ENCODE assay signal across 24 cellular contexts in genomic region chr11:107172996-107173395, GRCh38.
DNase-seq lines count a peak whose midpoint lies in the region; ATAC-seq, FAIRE-seq and TF ChIP-seq lines count a peak whose summit lies in the region.
"Had no signal": no experiment of that assay in that cellular context is flagged by ENCODE, and none has a peak within 500 bp of the region (broad histone marks: within the 10 kb centered on the region; RNA-seq: fewer than 3 reads in every experiment).

No MANE protein-coding gene starts in this region.

- peak; percentile 6 for DNase-seq in mammary epithelial cell
- no peak for DNase-seq in breast epithelium (ENCODE audit: low spot score in 2 of 2)
- peak; percentile 33 for DNase-seq in bronchial epithelial cell (ENCODE audit: low read depth)
- DNase-seq in neuronal stem cell (ENCODE audit: low spot score) = no peak
- no peak for DNase-seq in cardiac septum (ENCODE audit: low spot score)
- no peak for DNase-seq in endothelial cell (ENCODE audit: low spot score)
- DNase-seq: CD4-positive, alpha-beta memory T cell; DMS153; DMS79; GF-D8; GM23248; HFFc6; IMR-90 had no signal

- no peak overlapping the region for H2AK5ac ChIP-seq in neuronal stem cell (ENCODE audit: low read depth, low read length)

- H3K4me3 ChIP-seq in mammary epithelial cell (replicated peaks in 1 of 3; ENCODE audit: insufficient read depth in 1 of 3, low read depth in 2 of 3, low read length in 3 of 3) (no peak overlapping the region), breast epithelium (no peak overlapping the region), bronchial epithelial cell (ENCODE audit: low read depth, low read length) (no peak overlapping the region), neuronal stem cell (ENCODE audit: low read length in 2 of 2) (no peak overlapping the region)
- H3K4me3 ChIP-seq: A549, BLaER1, GM12878, GM23248, K562 had no signal

- no peak overlapping the region for H2BK12ac ChIP-seq in neuronal stem cell (ENCODE audit: low read length)

- dilution Hi-C loops in mammary epithelial cell (cut with HindIII; ENCODE audit: low sequenced_read_pairs) = no loop called here

- no peaks in the 10 kb centered on the region for H3K9me3 Mint-ChIP-seq in endothelial cell (ENCODE audit: unreplicated experiment)

- peaks cover 2% of the 10 kb centered on the region for H3K4me1 Mint-ChIP-seq in endothelial cell (ENCODE audit: unreplicated experiment)
- H3K4me1 Mint-ChIP-seq: CD14-positive monocyte; CD4-positive, alpha-beta memory T cell had no signal

- H3K23ac ChIP-seq in neuronal stem cell (ENCODE audit: low read depth, low read length, poor library complexity) = no peak overlapping the region

- in situ Hi-C loops in mammary epithelial cell (cut with MboI; ENCODE audit: low sequenced_read_pairs in 2 of 2) = no loop called here

- no TSS peak for BruUV-seq in mammary epithelial cell (replicated peaks; lab: Mats Ljungman, UMichigan)

- intact Hi-C loops in mammary epithelial cell (cut with micrococcal nuclease) (no loop called here), breast epithelium (cut with DNase I; ENCODE audit: low total_unique reads) (no loop called here), cardiac septum (cut with DNase I) (no loop called here)

- no peak overlapping the region for H4K91ac ChIP-seq in neuronal stem cell (ENCODE audit: low read depth, low read length, poor library complexity)

- TF ChIP-seq POLR2A in breast epithelium (IDR thresholded peaks at IDR 0.05) = no peak

- no peaks in the 10 kb centered on the region for H3K79me1 ChIP-seq in neuronal stem cell (ENCODE audit: low read depth, low read length)

- H2BK5ac ChIP-seq in neuronal stem cell (ENCODE audit: low read length) = no peak overlapping the region

- H4K8ac ChIP-seq in neuronal stem cell (ENCODE audit: low read depth, low read length) = no peak overlapping the region

- peaks cover 1% of the 10 kb centered on the region for H3K27me3 Mint-ChIP-seq in endothelial cell (ENCODE audit: unreplicated experiment)
- H3K27me3 Mint-ChIP-seq: CD4-positive, alpha-beta memory T cell had no signal

- no peak overlapping the region for H3K14ac ChIP-seq in neuronal stem cell (ENCODE audit: low read length)

- H4K20me1 ChIP-seq in mammary epithelial cell (ENCODE audit: insufficient read depth, low read length) = no peaks in the 10 kb centered on the region
- H4K20me1 ChIP-seq: BLaER1 had no signal

- no peak overlapping the region for H2BK120ac ChIP-seq in neuronal stem cell (ENCODE audit: low read depth, low read length)

- no peak overlapping the region for H3K4me2 ChIP-seq in mammary epithelial cell (ENCODE audit: insufficient read depth, low read depth, low read length)
- H3K4me2 ChIP-seq in neuronal stem cell (ENCODE audit: insufficient read depth, low read length, poor library complexity, severe bottlenecking) = no peak overlapping the region
- H3K4me2 ChIP-seq: A549, BLaER1 had no signal

- H2AFZ ChIP-seq in mammary epithelial cell (ENCODE audit: low read depth, low read length) (no peak overlapping the region), neuronal stem cell (ENCODE audit: low read length) (peak overlapping the region; percentile 7)
- H2AFZ ChIP-seq: GM23248 had no signal

- H3K9me3 ChIP-seq in mammary epithelial cell (replicated peaks; ENCODE audit: insufficient read depth, low read length) (no peaks in the 10 kb centered on the region), breast epithelium (no peaks in the 10 kb centered on the region), neuronal stem cell (replicated peaks in 1 of 2; ENCODE audit: control insufficient read depth in 2 of 2, insufficient read depth in 1 of 2, low read depth in 1 of 2, low read length in 2 of 2) (no peaks in the 10 kb centered on the region)
- H3K9me3 ChIP-seq: A549, BLaER1 had no signal

- H3K9ac ChIP-seq in mammary epithelial cell (ENCODE audit: insufficient read depth, low read length) (no peak overlapping the region), neuronal stem cell (ENCODE audit: low read depth, low read length, poor library complexity) (no peak overlapping the region)
- H3K9ac ChIP-seq: BLaER1, GM23248 had no signal

- no peak overlapping the region for H3K27ac Mint-ChIP-seq in endothelial cell (ENCODE audit: unreplicated experiment)
- H3K27ac Mint-ChIP-seq: CD14-positive monocyte, HFFc6 had no signal

- H3K36me3 Mint-ChIP-seq in endothelial cell (ENCODE audit: low read depth, unreplicated experiment) = no peaks in the 10 kb centered on the region
- H3K36me3 Mint-ChIP-seq: CD14-positive monocyte had no signal

- H3K4me1 ChIP-seq in mammary epithelial cell (ENCODE audit: insufficient read depth, low read length) = no peaks in the 10 kb centered on the region
- H3K4me1 ChIP-seq in breast epithelium = no peaks in the 10 kb centered on the region
- H3K4me1 ChIP-seq in neuronal stem cell (ENCODE audit: control insufficient read depth in 2 of 2, insufficient read depth in 1 of 2, low read depth in 1 of 2, low read length in 2 of 2) = peaks cover 0 to 6% of the 10 kb centered on the region in 2 donors
- H3K4me1 ChIP-seq: A549, BLaER1 had no signal

- H3K27ac ChIP-seq in mammary epithelial cell (ENCODE audit: insufficient read depth, low read depth, low read length) (no peak overlapping the region), breast epithelium (no peak overlapping the region), neuronal stem cell (replicated peaks; ENCODE audit: low read length) (no peak overlapping the region)
- H3K27ac ChIP-seq: 22Rv1, A549, BLaER1, GM23248 had no signal

- TF ChIP-seq CTCF in mammary epithelial cell (conservative IDR thresholded peaks at IDR 0.05 in 1 of 2, IDR thresholded peaks at IDR 0.05 in 1 of 2; ENCODE audit: extremely low read depth in 1 of 2, insufficient read depth in 1 of 2, low read depth in 1 of 2, low read length in 2 of 2) (no peak), breast epithelium (IDR thresholded peaks at IDR 0.05) (no peak), bronchial epithelial cell (IDR thresholded peaks at IDR 0.05; ENCODE audit: insufficient read depth, low read length, severe bottlenecking) (no peak), endothelial cell (IDR thresholded peaks at IDR 0.05; ENCODE audit: unreplicated experiment) (no peak)

- H3K4ac ChIP-seq in neuronal stem cell (ENCODE audit: low read length) = no peak overlapping the region

- no peak for ATAC-seq in GM18520 (IDR thresholded peaks at IDR 0.05; ENCODE audit: unreplicated experiment)
- ATAC-seq: A549, GM12878, HCT116, K562 had no signal

- no peak overlapping the region for H3K18ac ChIP-seq in neuronal stem cell (ENCODE audit: low read length)

- no peak overlapping the region for H2BK15ac ChIP-seq in neuronal stem cell (ENCODE audit: low read length)

- 51% methylated on average over 2 of the region's 2 CpGs for WGBS in mammary epithelial cell (ENCODE audit: low coverage, missing lambda C conversion rate)
- WGBS in neuronal stem cell (ENCODE audit: extremely low coverage in 2 of 2, insufficient read length in 2 of 2, insufficient replicate concordance in 1 of 2), 2 donors = no CpG with 5 or more reads among the region's 2 CpGs

- CTCF ChIA-PET in mammary epithelial cell (lab: Charles Lee; ENCODE audit: low non-redundant PET) = no interaction called here

- H3K36me3 ChIP-seq in mammary epithelial cell (ENCODE audit: insufficient read depth, low read length) = no peaks in the 10 kb centered on the region
- H3K36me3 ChIP-seq in breast epithelium = no peaks in the 10 kb centered on the region
- H3K36me3 ChIP-seq in bronchial epithelial cell (ENCODE audit: control insufficient read depth, insufficient read depth, low read length) = no peaks in the 10 kb centered on the region
- no peaks in the 10 kb centered on the region for H3K36me3 ChIP-seq in neuronal stem cell (replicated peaks in 1 of 2; ENCODE audit: control insufficient read depth in 2 of 2, insufficient read depth in 2 of 2, low read length in 2 of 2)
- H3K36me3 ChIP-seq: BLaER1 had no signal

- FAIRE-seq in bronchial epithelial cell (lab: Jason Lieb, UNC) = no peak
- FAIRE-seq: A549, GM12878, GM19239, H54, HTR-8/SVneo, K562 had no signal

- H3K27me3 ChIP-seq in mammary epithelial cell (ENCODE audit: insufficient read depth, low read length) (no peaks in the 10 kb centered on the region), breast epithelium (no peaks in the 10 kb centered on the region), bronchial epithelial cell (ENCODE audit: control insufficient read depth, insufficient read depth, low read length) (no peaks in the 10 kb centered on the region), neuronal stem cell (ENCODE audit: control insufficient read depth in 3 of 3, insufficient read depth in 3 of 3, low read depth in 1 of 3, low read length in 3 of 3) (no peaks in the 10 kb centered on the region)
- H3K27me3 ChIP-seq: BLaER1 had no signal

- no peaks in the 10 kb centered on the region for H3K79me2 ChIP-seq in mammary epithelial cell (ENCODE audit: insufficient read depth, low read length)

- no peak overlapping the region for H3K4me3 Mint-ChIP-seq in endothelial cell (ENCODE audit: unreplicated experiment)
- H3K4me3 Mint-ChIP-seq: CD14-positive monocyte; CD4-positive, alpha-beta memory T cell; HFFc6 had no signal

Comparison
In these comparisons a context has a peak if more than half of its experiments do, and no peak if none do; other contexts are left out.
1. DNase-seq: peak in mammary epithelial cell (single experiment) and bronchial epithelial cell (single experiment); none in breast epithelium (0 of 2), neuronal stem cell (single experiment), cardiac septum (single experiment) and endothelial cell (single experiment).